28 cellular contexts compared by ENCODE assay signal in the genomic region with DNA sequence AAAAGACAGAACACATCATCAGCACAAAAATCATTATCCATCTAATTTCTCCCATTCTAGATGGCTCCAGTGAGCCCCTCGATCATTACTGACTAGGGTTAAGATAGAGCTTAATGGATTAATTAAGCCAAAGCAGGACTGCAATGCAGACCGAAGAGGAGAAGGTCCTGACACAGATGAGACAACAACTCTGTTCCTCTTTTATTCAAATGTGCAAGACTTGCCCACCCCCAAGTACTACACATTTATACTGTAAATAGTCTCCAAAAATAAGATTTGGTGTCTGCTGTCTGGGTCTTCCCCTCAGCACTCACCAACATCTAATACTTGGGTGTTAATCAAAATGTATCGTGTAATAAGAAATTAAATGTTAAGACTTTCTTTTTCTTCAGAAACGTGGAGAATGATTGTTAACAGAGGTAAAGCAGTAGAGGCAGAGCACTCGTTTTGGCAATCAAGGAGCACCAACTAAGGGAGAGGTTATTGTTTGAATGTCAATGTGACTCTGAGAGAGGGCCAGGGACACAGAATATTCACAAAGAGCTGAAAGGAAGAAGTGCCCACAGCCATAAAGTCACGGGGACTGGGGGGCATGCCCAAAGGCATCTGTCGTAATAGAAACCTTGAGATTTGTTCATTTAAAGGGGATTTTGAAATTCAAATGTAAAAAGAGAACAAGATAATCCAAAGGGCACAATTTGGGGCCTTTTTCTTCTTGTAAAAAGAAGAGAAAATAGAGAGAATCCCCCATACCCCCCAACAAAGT.
DNase-seq lines count a peak whose midpoint lies in the region; ATAC-seq, FAIRE-seq and TF ChIP-seq lines count a peak whose summit lies in the region.
"Had no signal": no experiment of that assay in that cellular context is flagged by ENCODE, and none has a peak within 500 bp of the region (broad histone marks: within the 10 kb centered on the region; RNA-seq: fewer than 3 reads in every experiment).

No MANE protein-coding gene starts in this region.

- no peak overlapping the region for H3K23ac ChIP-seq in H9 (ENCODE audit: insufficient read length, low read depth, low read length)

- H3K4me1 ChIP-seq in H9 (ENCODE audit: insufficient read depth, low read length), result no peaks in the 10 kb centered on the region
- H3K4me1 ChIP-seq: esophagus muscularis mucosa, thyroid gland had no signal

- H3K14ac ChIP-seq in H9 (ENCODE audit: insufficient read depth, low read length), result no peak overlapping the region

- no peak overlapping the region for H4K91ac ChIP-seq in H9 (ENCODE audit: insufficient read length, low read depth, low read length)

- H3K9me3 Mint-ChIP-seq in H9, result peaks cover 0 to 6% of the 10 kb centered on the region in 2 experiments; a peak in 2 of 5 replicates
- no peaks in the 10 kb centered on the region for H3K9me3 Mint-ChIP-seq in memory B cell
- H3K9me3 Mint-ChIP-seq: activated CD4-positive, alpha-beta T cell treated with anti-CD3 and anti-CD28 coated beads, Interleukin-2, amount 10 ng/mL, durations not matched to agents 7 days and 5 days; central memory CD8-positive, alpha-beta T cell had no signal

- no peaks in the 10 kb centered on the region for H3K27me3 ChIP-seq in H9 (ENCODE audit: insufficient read depth, low read length)
- H3K27me3 ChIP-seq: esophagus muscularis mucosa, thyroid gland had no signal

- H3K27ac Mint-ChIP-seq in H9 (peak overlapping the region in 2 of 3 experiments; percentile 21 to 33; a peak in 2 of 7 replicates), memory B cell (peak overlapping the region; percentile 100)
- H3K27ac Mint-ChIP-seq: activated CD4-positive, alpha-beta T cell treated with anti-CD3 and anti-CD28 coated beads, Interleukin-2, amount 10 ng/mL, durations not matched to agents 7 days and 5 days had no signal

- no peak overlapping the region for H3K4ac ChIP-seq in H9 (ENCODE audit: low read depth, low read length)

- H3K36me3 Mint-ChIP-seq in H9 (ENCODE audit: insufficient read depth in 1 of 3, low read depth in 3 of 3), result peaks cover 1 to 9% (median 2%) of the 10 kb centered on the region in 3 experiments; a peak in 3 of 7 replicates
- H3K36me3 Mint-ChIP-seq in memory B cell, result peaks cover 12% of the 10 kb centered on the region

- H4K20me1 ChIP-seq in H9 (ENCODE audit: control insufficient read depth, insufficient read depth, insufficient read length), result no peaks in the 10 kb centered on the region

- DNase-seq in H9 (no peak), memory B cell (ENCODE audit: low spot score in 2 of 2) (peak; percentile 52 to 62), frontal cortex (ENCODE audit: low spot score in 2 of 2) (no peak), NCI-H2029 (lab: John Stamatoyannopoulos, UW) (no peak), GM10266 (ENCODE audit: extremely low spot score) (no peak), SW 1271 (lab: John Stamatoyannopoulos, UW) (no peak)
- DNase-seq: activated CD4-positive, alpha-beta T cell treated with anti-CD3 and anti-CD28 coated beads, Interleukin-2, amount 10 ng/mL, durations not matched to agents 7 days and 5 days; activated CD8-positive, alpha-beta memory T cell treated with anti-CD3 and anti-CD28 coated beads, Interleukin-2, amount 50 U/mL, for 48 hours; activated effector memory CD4-positive, alpha-beta T cell treated with anti-CD3 and anti-CD28 coated beads, Interleukin-2, amount 50 U/mL, for 16 hours; amniotic stem cell; COR-L47; effector CD4-positive, alpha-beta T cell; EL; KG1; mucosa of descending colon; NCI-H1092; NCI-H2081 treated with DMSO at 0.1 percent for 48 hours; NCI-H524; stimulated activated CD4-positive, alpha-beta T cell treated with anti-CD3 and anti-CD28 coated beads, Interleukin-15, amount 100 ng/mL, for 24 hours; stimulated activated naive CD4-positive, alpha-beta T cell; thyroid gland had no signal

- no peak overlapping the region for H2BK15ac ChIP-seq in H9 (ENCODE audit: low read depth, low read length)

- no peak overlapping the region for H3K4me2 ChIP-seq in H9 (ENCODE audit: insufficient read depth, insufficient read length, low read length)

- H3K18ac ChIP-seq in H9 (ENCODE audit: insufficient read length, low read depth, low read length), result no peak overlapping the region

- no peaks in the 10 kb centered on the region for H3K79me1 ChIP-seq in H9 (ENCODE audit: insufficient read depth, low read depth, low read length, poor library complexity, severe bottlenecking)

- TF ChIP-seq CTCF in H9 (conservative IDR thresholded peaks at IDR 0.05), result no peak
- no peak for TF ChIP-seq CTCF in GM10266 (IDR thresholded peaks at IDR 0.05; ENCODE audit: control insufficient read depth, insufficient read depth, low read depth, missing control alignments)

- no peak overlapping the region for H4K5ac ChIP-seq in H9 (ENCODE audit: insufficient read length, low read depth, low read length)

- H3K23me2 ChIP-seq in H9 (ENCODE audit: insufficient read length, low read depth, low read length, poor library complexity, severe bottlenecking), result no peaks in the 10 kb centered on the region

- H2AFZ ChIP-seq in H9 (ENCODE audit: low read length), result no peak overlapping the region

- no peak overlapping the region for H2BK12ac ChIP-seq in H9 (ENCODE audit: insufficient read length, low read depth, low read length)

- H2BK120ac ChIP-seq in H9 (ENCODE audit: low read depth, low read length, poor library complexity, severe bottlenecking), result no peak overlapping the region

- no peak overlapping the region for H2BK20ac ChIP-seq in H9 (ENCODE audit: low read depth, low read length, poor library complexity, severe bottlenecking)

- H2AK5ac ChIP-seq in H9 (ENCODE audit: insufficient read length, low read length), result no peak overlapping the region

- peaks cover 20 to 22% of the 10 kb centered on the region in 2 experiments for H3K4me1 Mint-ChIP-seq in H9
- H3K4me1 Mint-ChIP-seq in memory B cell, result peaks cover 49% of the 10 kb centered on the region
- H3K4me1 Mint-ChIP-seq: activated CD4-positive, alpha-beta T cell treated with anti-CD3 and anti-CD28 coated beads, Interleukin-2, amount 10 ng/mL, durations not matched to agents 7 days and 5 days had no signal

- H3T11ph ChIP-seq in H9 (ENCODE audit: low read length), result no peak overlapping the region

- no peak overlapping the region for H3K9ac ChIP-seq in H9 (ENCODE audit: extremely low read depth, insufficient read length, low read length)

- no CpG with 5 or more reads among the region's 7 CpGs for WGBS in H9 (ENCODE audit: extremely low coverage, insufficient read length, low lambda C conversion rate)

- H4K8ac ChIP-seq in H9 (replicated peaks; ENCODE audit: insufficient read length, low read depth, low read length), result no peak overlapping the region

- no peaks in the 10 kb centered on the region for H3K27me3 Mint-ChIP-seq in H9 (ENCODE audit: low read depth)
- H3K27me3 Mint-ChIP-seq in memory B cell, result no peaks in the 10 kb centered on the region
- H3K27me3 Mint-ChIP-seq: activated CD4-positive, alpha-beta T cell treated with anti-CD3 and anti-CD28 coated beads, Interleukin-2, amount 10 ng/mL, durations not matched to agents 7 days and 5 days; central memory CD8-positive, alpha-beta T cell had no signal

- no peak overlapping the region for H3K4me3 Mint-ChIP-seq in H9
- peak overlapping the region; percentile 79 for H3K4me3 Mint-ChIP-seq in memory B cell
- H3K4me3 Mint-ChIP-seq: activated CD4-positive, alpha-beta T cell treated with anti-CD3 and anti-CD28 coated beads, Interleukin-2, amount 10 ng/mL, durations not matched to agents 7 days and 5 days; central memory CD8-positive, alpha-beta T cell had no signal

- no peak overlapping the region for H3K27ac ChIP-seq in H9 (ENCODE audit: insufficient read length, low read depth, low read length)
- H3K27ac ChIP-seq: esophagus muscularis mucosa, SK-N-MC, thyroid gland had no signal

- peak; percentile 32 for ATAC-seq in GM18867 (IDR thresholded peaks at IDR 0.05; ENCODE audit: unreplicated experiment)
- ATAC-seq in HG03432 (IDR thresholded peaks at IDR 0.05; ENCODE audit: unreplicated experiment), result peak; percentile 18
- ATAC-seq in memory B cell (ENCODE audit: low read depth), result peak; percentile 65
- ATAC-seq: mucosa of descending colon had no signal

- no peak for FAIRE-seq in frontal cortex (lab: Jason Lieb, UNC)
- FAIRE-seq: H54, TTC549 had no signal

- H3K9me3 ChIP-seq in H9 (ENCODE audit: control insufficient read depth, low read depth, low read length), result no peaks in the 10 kb centered on the region
- H3K9me3 ChIP-seq: esophagus muscularis mucosa, mucosa of descending colon, thyroid gland had no signal

- no peak overlapping the region for H3K56ac ChIP-seq in H9 (ENCODE audit: insufficient read length, low read depth, low read length)

- no peaks in the 10 kb centered on the region for H3K79me2 ChIP-seq in H9 (ENCODE audit: insufficient read depth, low read length)

- no peak overlapping the region for H2BK5ac ChIP-seq in H9 (ENCODE audit: insufficient read length, low read length)

Comparison
In these comparisons a context has a peak if more than half of its experiments do, and no peak if none do; other contexts are left out.
1. DNase-seq: peak in memory B cell (2 of 2); none in H9 (single experiment), frontal cortex (0 of 2), NCI-H2029 (single experiment), GM10266 (single experiment) and SW 1271 (0 of 2).
2. Peak in every context shown above with its lines, with median percentiles within 50 percentile points of each other: ATAC-seq.